1 cellular context compared by ENCODE assay signal in genomic region chr3:172260381-172260780, GRCh38.
TF ChIP-seq lines count a peak whose summit lies in the region.

No MANE protein-coding gene starts in this region.

TF ChIP-seq in GM23338, 12 proteins besides CTCF, POLR2A, EP300 and RAD21 (continued from another document):
- TF ChIP-seq, protein P1, sequence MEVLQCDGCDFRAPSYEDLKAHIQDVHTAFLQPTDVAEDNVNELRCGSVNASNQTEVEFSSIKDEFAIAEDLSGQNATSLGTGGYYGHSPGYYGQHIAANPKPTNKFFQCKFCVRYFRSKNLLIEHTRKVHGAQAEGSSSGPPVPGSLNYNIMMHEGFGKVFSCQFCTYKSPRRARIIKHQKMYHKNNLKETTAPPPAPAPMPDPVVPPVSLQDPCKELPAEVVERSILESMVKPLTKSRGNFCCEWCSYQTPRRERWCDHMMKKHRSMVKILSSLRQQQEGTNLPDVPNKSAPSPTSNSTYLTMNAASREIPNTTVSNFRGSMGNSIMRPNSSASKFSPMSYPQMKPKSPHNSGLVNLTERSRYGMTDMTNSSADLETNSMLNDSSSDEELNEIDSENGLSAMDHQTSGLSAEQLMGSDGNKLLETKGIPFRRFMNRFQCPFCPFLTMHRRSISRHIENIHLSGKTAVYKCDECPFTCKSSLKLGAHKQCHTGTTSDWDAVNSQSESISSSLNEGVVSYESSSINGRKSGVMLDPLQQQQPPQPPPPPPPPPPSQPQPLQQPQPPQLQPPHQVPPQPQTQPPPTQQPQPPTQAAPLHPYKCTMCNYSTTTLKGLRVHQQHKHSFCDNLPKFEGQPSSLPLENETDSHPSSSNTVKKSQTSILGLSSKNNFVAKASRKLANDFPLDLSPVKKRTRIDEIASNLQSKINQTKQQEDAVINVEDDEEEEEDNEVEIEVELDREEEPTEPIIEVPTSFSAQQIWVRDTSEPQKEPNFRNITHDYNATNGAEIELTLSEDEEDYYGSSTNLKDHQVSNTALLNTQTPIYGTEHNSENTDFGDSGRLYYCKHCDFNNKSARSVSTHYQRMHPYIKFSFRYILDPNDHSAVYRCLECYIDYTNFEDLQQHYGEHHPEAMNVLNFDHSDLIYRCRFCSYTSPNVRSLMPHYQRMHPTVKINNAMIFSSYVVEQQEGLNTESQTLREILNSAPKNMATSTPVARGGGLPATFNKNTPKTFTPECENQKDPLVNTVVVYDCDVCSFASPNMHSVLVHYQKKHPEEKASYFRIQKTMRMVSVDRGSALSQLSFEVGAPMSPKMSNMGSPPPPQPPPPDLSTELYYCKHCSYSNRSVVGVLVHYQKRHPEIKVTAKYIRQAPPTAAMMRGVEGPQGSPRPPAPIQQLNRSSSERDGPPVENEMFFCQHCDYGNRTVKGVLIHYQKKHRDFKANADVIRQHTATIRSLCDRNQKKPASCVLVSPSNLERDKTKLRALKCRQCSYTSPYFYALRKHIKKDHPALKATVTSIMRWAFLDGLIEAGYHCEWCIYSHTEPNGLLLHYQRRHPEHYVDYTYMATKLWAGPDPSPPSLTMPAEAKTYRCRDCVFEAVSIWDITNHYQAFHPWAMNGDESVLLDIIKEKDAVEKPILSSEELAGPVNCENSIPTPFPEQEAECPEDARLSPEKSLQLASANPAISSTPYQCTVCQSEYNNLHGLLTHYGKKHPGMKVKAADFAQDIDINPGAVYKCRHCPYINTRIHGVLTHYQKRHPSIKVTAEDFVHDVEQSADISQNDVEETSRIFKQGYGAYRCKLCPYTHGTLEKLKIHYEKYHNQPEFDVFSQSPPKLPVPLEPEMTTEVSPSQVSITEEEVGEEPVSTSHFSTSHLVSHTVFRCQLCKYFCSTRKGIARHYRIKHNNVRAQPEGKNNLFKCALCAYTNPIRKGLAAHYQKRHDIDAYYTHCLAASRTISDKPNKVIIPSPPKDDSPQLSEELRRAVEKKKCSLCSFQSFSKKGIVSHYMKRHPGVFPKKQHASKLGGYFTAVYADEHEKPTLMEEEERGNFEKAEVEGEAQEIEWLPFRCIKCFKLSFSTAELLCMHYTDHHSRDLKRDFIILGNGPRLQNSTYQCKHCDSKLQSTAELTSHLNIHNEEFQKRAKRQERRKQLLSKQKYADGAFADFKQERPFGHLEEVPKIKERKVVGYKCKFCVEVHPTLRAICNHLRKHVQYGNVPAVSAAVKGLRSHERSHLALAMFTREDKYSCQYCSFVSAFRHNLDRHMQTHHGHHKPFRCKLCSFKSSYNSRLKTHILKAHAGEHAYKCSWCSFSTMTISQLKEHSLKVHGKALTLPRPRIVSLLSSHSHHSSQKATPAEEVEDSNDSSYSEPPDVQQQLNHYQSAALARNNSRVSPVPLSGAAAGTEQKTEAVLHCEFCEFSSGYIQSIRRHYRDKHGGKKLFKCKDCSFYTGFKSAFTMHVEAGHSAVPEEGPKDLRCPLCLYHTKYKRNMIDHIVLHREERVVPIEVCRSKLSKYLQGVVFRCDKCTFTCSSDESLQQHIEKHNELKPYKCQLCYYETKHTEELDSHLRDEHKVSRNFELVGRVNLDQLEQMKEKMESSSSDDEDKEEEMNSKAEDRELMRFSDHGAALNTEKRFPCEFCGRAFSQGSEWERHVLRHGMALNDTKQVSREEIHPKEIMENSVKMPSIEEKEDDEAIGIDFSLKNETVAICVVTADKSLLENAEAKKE (CRISPR knock-in tag; IDR thresholded peaks at IDR 0.05): no peak
- TF ChIP-seq, protein P2, sequence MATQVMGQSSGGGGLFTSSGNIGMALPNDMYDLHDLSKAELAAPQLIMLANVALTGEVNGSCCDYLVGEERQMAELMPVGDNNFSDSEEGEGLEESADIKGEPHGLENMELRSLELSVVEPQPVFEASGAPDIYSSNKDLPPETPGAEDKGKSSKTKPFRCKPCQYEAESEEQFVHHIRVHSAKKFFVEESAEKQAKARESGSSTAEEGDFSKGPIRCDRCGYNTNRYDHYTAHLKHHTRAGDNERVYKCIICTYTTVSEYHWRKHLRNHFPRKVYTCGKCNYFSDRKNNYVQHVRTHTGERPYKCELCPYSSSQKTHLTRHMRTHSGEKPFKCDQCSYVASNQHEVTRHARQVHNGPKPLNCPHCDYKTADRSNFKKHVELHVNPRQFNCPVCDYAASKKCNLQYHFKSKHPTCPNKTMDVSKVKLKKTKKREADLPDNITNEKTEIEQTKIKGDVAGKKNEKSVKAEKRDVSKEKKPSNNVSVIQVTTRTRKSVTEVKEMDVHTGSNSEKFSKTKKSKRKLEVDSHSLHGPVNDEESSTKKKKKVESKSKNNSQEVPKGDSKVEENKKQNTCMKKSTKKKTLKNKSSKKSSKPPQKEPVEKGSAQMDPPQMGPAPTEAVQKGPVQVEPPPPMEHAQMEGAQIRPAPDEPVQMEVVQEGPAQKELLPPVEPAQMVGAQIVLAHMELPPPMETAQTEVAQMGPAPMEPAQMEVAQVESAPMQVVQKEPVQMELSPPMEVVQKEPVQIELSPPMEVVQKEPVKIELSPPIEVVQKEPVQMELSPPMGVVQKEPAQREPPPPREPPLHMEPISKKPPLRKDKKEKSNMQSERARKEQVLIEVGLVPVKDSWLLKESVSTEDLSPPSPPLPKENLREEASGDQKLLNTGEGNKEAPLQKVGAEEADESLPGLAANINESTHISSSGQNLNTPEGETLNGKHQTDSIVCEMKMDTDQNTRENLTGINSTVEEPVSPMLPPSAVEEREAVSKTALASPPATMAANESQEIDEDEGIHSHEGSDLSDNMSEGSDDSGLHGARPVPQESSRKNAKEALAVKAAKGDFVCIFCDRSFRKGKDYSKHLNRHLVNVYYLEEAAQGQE (IDR thresholded peaks at IDR 0.05; ENCODE audit: unreplicated experiment): no peak
